Comparison of ENCODE assay signal across 9 cellular contexts in genomic region chr1:156889802-156890585, GRCh38. TPM values are rescaled to one million over a fixed set of nuclear protein-coding genes. Genes with fewer than 3 reads are reported as not detected.
A peak's percentile ranks its signal among the peaks of the same experiment; 100 is the strongest.
DNase-seq lines count a peak whose midpoint lies in the region; ATAC-seq and TF ChIP-seq lines count a peak whose summit lies in the region.
"Had no signal": no experiment of that assay in that cellular context is flagged by ENCODE, and none has a peak within 500 bp of the region (broad histone marks: within the 10 kb centered on the region; RNA-seq: fewer than 3 reads in every experiment).

No MANE protein-coding gene starts in this region.

- ATAC-seq in WTC11: peak; percentile 36
- peak; percentile 60 for ATAC-seq in left colon
- no peak for ATAC-seq in HG02588 (IDR thresholded peaks at IDR 0.05; ENCODE audit: unreplicated experiment)

- peak; percentile 72 for TF ChIP-seq CTCF in GM20000 (IDR thresholded peaks at IDR 0.05; ENCODE audit: extremely low read depth, missing control alignments)
- peak; percentile 72 for TF ChIP-seq CTCF in WTC11 (IDR thresholded peaks at IDR 0.05)

- peaks cover 35% of the 10 kb centered on the region for H3K4me1 Mint-ChIP-seq in WTC11

- H3K36me3 Mint-ChIP-seq in WTC11: no peaks in the 10 kb centered on the region

- no peak overlapping the region for H3K4me3 Mint-ChIP-seq in WTC11
- H3K4me3 Mint-ChIP-seq: stimulated activated naive CD8-positive, alpha-beta T cell treated with anti-CD3 and anti-CD28 coated beads, Interleukin-15, Interleukin-2, amounts not matched to agents 100 ng/mL and 50 ng/mL, for 24 hours had no signal

- POLR2A ChIA-PET in WTC11 (lab: Charles Lee): interaction anchor here (0.6 kb wide), 1 partner anchor 59 kb away, joined by 3 read pairs; no protein-coding TSS in a partner anchor

- no peaks in the 10 kb centered on the region for H3K9me3 Mint-ChIP-seq in WTC11
- H3K9me3 Mint-ChIP-seq: stimulated activated naive CD8-positive, alpha-beta T cell treated with anti-CD3 and anti-CD28 coated beads, Interleukin-15, Interleukin-2, amounts not matched to agents 100 ng/mL and 50 ng/mL, for 24 hours had no signal

- DNase-seq in AG08396 (ENCODE audit: low spot score) (peak; percentile 83), GM20000 (ENCODE audit: low spot score) (peak; percentile 83), NCI-H2227 (lab: John Stamatoyannopoulos, UW; ENCODE audit: unreplicated experiment) (peak; percentile 87), WTC11 (ENCODE audit: low spot score) (peak; percentile 88), cerebellar cortex (ENCODE audit: low spot score) (peak; percentile 88), left colon (peak; percentile 59 to 90)
- DNase-seq in stimulated activated CD4-positive, alpha-beta T cell treated with anti-CD3 and anti-CD28 coated beads, Interleukin-4, amount 100 ng/mL, for 48 hours (ENCODE audit: low read depth in 2 of 2): peak; percentile 49 to 60

- CTCF ChIA-PET in WTC11 (lab: Charles Lee): interaction anchor here (0.5 to 13.3 kb wide), 27 partner anchors 9 to 433 kb away, joined by 3 to 233 read pairs (median 4); partner anchors contain the start of genes INSRR, ISG20L2, LRRC71 and METTL25B

- H3K27me3 Mint-ChIP-seq in WTC11 (ENCODE audit: low read depth): peaks cover 74% of the 10 kb centered on the region

- no peak overlapping the region for H3K27ac Mint-ChIP-seq in WTC11
- H3K27ac Mint-ChIP-seq: stimulated activated naive CD8-positive, alpha-beta T cell treated with anti-CD3 and anti-CD28 coated beads, Interleukin-15, Interleukin-2, amounts not matched to agents 100 ng/mL and 50 ng/mL, for 24 hours had no signal

- intact Hi-C loops in left colon (cut with DNase I, micrococcal nuclease): no loop called here

TF ChIP-seq in WTC11, 78 proteins besides CTCF, POLR2A, EP300 and RAD21:
- TF ChIP-seq ETV6 (CRISPR knock-in tag; IDR thresholded peaks at IDR 0.05) (0 out of 2 replicates have a peak, but pooled peaks have one; percentile 30), NR2C2 (CRISPR knock-in tag; IDR thresholded peaks at IDR 0.05) (no peak), ZNF532 (CRISPR knock-in tag; IDR thresholded peaks at IDR 0.05; ENCODE audit: borderline replicate concordance) (no peak), GTF2I (CRISPR knock-in tag; conservative IDR thresholded peaks at IDR 0.05) (no peak), CREB1 (CRISPR knock-in tag; IDR thresholded peaks at IDR 0.05) (no peak), USF2 (CRISPR knock-in tag; IDR thresholded peaks at IDR 0.05) (peak; percentile 91), RELA (CRISPR knock-in tag; IDR thresholded peaks at IDR 0.05; ENCODE audit: borderline replicate concordance) (no peak), FOXJ3 (CRISPR knock-in tag; IDR thresholded peaks at IDR 0.05; ENCODE audit: borderline replicate concordance) (no peak)
- TF ChIP-seq, protein P1, sequence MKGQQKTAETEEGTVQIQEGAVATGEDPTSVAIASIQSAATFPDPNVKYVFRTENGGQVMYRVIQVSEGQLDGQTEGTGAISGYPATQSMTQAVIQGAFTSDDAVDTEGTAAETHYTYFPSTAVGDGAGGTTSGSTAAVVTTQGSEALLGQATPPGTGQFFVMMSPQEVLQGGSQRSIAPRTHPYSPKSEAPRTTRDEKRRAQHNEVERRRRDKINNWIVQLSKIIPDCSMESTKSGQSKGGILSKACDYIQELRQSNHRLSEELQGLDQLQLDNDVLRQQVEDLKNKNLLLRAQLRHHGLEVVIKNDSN (CRISPR knock-in tag; IDR thresholded peaks at IDR 0.05): peak; percentile 92

RNA-seq across cellular contexts. Expression of gene PEAR1, which starts 3.5 kb away (rescaled TPM):
- total RNA-seq in WTC11 (2021) (0.89 to 1.6 TPM (median 1.0 TPM) in 3 replicates), left colon (1 to 10 TPM; 2.0 to 2.9 TPM)

RNA-seq across cellular contexts. Expression of gene NTRK1, which starts 29.3 kb away (rescaled TPM):
- total RNA-seq in WTC11 (2021) (0.23 to 0.42 TPM (median 0.23 TPM) in 3 replicates), left colon (under 1 TPM in 1 of 2 donors, not detected in 1; 0.95 TPM)

RNA-seq across cellular contexts. Expression of gene LRRC71, which starts 30.4 kb away (rescaled TPM):
- 0.18 to 0.30 TPM (median 0.22 TPM) in 3 replicates for total RNA-seq in WTC11 (2021)
- not detected for total RNA-seq in left colon

RNA-seq across cellular contexts. Expression of gene INSRR, which starts 31.1 kb away (rescaled TPM):
- total RNA-seq in WTC11 (2021): 0.05 to 0.11 TPM in 2 of 3 replicates, not detected in the other
- not detected for total RNA-seq in left colon
